8 cellular contexts compared by ENCODE assay signal in genomic region chr13:113029487-113030258, GRCh38.
DNase-seq lines count a peak whose midpoint lies in the region; ATAC-seq, FAIRE-seq and TF ChIP-seq lines count a peak whose summit lies in the region.

No MANE protein-coding gene starts in this region.

- TF ChIP-seq CTCF in omental fat pad (IDR thresholded peaks at IDR 0.05): peak in 1 of 3 donors; percentile 7

- peak; percentile 90 for FAIRE-seq in urothelium cell line (lab: Jason Lieb, UNC)

- no peak for ATAC-seq in omental fat pad (ENCODE audit: low FRiP score)
- ATAC-seq in HG02840 (IDR thresholded peaks at IDR 0.05; ENCODE audit: low FRiP score, unreplicated experiment): no peak

- peak; percentile 66 for DNase-seq in COR-L47 (lab: John Stamatoyannopoulos, UW)
- peak; percentile 53 for DNase-seq in HT-29 (ENCODE audit: low spot score)
- peak; percentile 49 for DNase-seq in activated CD4-positive, alpha-beta T cell treated with anti-CD3 and anti-CD28 coated beads, Interleukin-2, amount 50 U/mL, for 1 hour
- DNase-seq in effector CD4-positive, alpha-beta T cell: peak; percentile 18
- DNase-seq in omental fat pad (ENCODE audit: low spot score): peak; percentile 28
- DNase-seq in urothelium cell line (ENCODE audit: low spot score): peak; percentile 70
- no peak for DNase-seq in NCI-H187 treated with DMSO at 0.1 percent for 48 hours (lab: John Stamatoyannopoulos, UW)
